Comparison of ENCODE assay signal across 18 cellular contexts in the genomic region with DNA sequence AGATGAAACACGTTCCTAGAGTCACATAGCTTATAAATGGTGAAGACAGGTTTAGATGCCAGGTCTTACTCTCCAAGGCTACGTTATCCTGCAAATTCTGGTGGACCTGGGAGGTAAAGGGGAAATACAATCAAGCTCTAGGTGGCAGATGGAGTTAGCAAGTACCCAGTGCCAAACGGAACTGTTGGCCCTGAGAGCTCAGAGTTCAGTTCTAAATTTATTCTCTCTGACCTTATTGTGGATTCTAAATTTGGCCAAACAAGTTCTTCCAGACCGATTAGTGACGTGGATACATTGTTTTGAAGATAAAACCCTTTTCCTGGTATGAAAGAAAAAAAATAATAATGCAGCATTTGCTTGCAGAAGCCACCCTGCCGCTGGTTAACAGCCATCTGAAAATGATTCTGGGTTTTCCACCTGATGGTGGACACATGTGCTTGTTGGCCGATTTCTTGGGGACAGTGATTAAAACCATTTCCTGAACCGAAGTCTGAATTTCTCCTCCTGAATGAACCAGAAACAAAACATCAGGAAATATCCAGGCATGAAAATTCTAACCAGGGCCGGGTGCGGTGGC. TPM values are rescaled to one million over a fixed set of nuclear protein-coding genes. Genes with fewer than 3 reads are reported as not detected.
DNase-seq lines count a peak whose midpoint lies in the region; ATAC-seq, FAIRE-seq and TF ChIP-seq lines count a peak whose summit lies in the region.
"Had no signal": no experiment of that assay in that cellular context is flagged by ENCODE, and none has a peak within 500 bp of the region (broad histone marks: within the 10 kb centered on the region; RNA-seq: fewer than 3 reads in every experiment).

No MANE protein-coding gene starts in this region.

- H3K9me3 ChIP-seq in pancreas (no peaks in the 10 kb centered on the region), SJCRH30 (replicated peaks) (no peaks in the 10 kb centered on the region)
- H3K9me3 ChIP-seq: upper lobe of left lung had no signal

- ATAC-seq in pancreas (peak; percentile 45 to 66 (median 56)), GM21360 (IDR thresholded peaks at IDR 0.05; ENCODE audit: unreplicated experiment) (no peak), HG03469 (IDR thresholded peaks at IDR 0.05; ENCODE audit: unreplicated experiment) (no peak)
- ATAC-seq: activated naive CD8-positive, alpha-beta T cell treated with anti-CD3 and anti-CD28 coated beads, Interleukin-2, amount 50 U/mL, for 24 hours; activated T-cell treated with anti-CD3 and anti-CD28 coated beads, Interleukin-2, amount 50 U/mL, for 4 hours; sciatic nerve had no signal

- no peak overlapping the region for H3K4me3 ChIP-seq in pancreas
- H3K4me3 ChIP-seq in SJCRH30, result no peak overlapping the region
- H3K4me3 ChIP-seq: lung, upper lobe of left lung had no signal

- H3K4me1 ChIP-seq in pancreas (peaks cover 39 to 52% (median 46%) of the 10 kb centered on the region in 3 donors), SJCRH30 (peaks cover 13% of the 10 kb centered on the region)

- no peak for TF ChIP-seq CTCF in C4-2B (conservative IDR thresholded peaks at IDR 0.05)
- TF ChIP-seq CTCF in pancreas (IDR thresholded peaks at IDR 0.05), result no peak

- WGBS in pancreas, 2 donors, result 7 to 10% methylated on average over 10 of the region's 10 CpGs

- no peak for FAIRE-seq in pancreas (lab: Jason Lieb, UNC)

- H3K36me3 ChIP-seq in pancreas, result no peaks in the 10 kb centered on the region
- no peaks in the 10 kb centered on the region for H3K36me3 ChIP-seq in SJCRH30
- H3K36me3 ChIP-seq: upper lobe of left lung had no signal

- H3K27ac ChIP-seq in C4-2B (peak overlapping the region; percentile 63), pancreas (peak overlapping the region; percentile 36 to 96 (median 78)), SJCRH30 (no peak overlapping the region)
- H3K27ac ChIP-seq: upper lobe of left lung had no signal

- DNase-seq in NCI-H226, result peak; percentile 1
- peak; percentile 26 for DNase-seq in fibroblast of gingiva (ENCODE audit: low read depth)
- peak in 3 of 6 donors; percentile 68 to 81 (median 70) for DNase-seq in pancreas
- no peak for DNase-seq in activated CD4-positive, alpha-beta T cell treated with anti-CD3 and anti-CD28 coated beads, Interleukin-2, amount 50 U/mL, for 1 hour
- no peak for DNase-seq in SJCRH30
- DNase-seq: activated naive CD8-positive, alpha-beta T cell treated with anti-CD3 and anti-CD28 coated beads, Interleukin-2, amount 50 U/mL, for 24 hours; activated T-cell treated with anti-CD3 and anti-CD28 coated beads, Interleukin-2, amount 50 U/mL, for 4 hours; DMS79 treated with DMSO at 0.1 percent for 48 hours; GOT3; NCI-H2107; NCI-H748 treated with DMSO at 0.1 percent for 48 hours; RPMI8226; upper lobe of left lung had no signal

- H3K27me3 ChIP-seq in pancreas (no peaks in the 10 kb centered on the region), SJCRH30 (no peaks in the 10 kb centered on the region)
- H3K27me3 ChIP-seq: upper lobe of left lung had no signal

- intact Hi-C loops in pancreas (cut with DNase I), result no loop called here

RNA-seq across cellular contexts. Expression of a gene that starts 32.5 kb away (rescaled TPM):
- total RNA-seq in pancreas, result 1 to 10 TPM in 4 of 6 donors, under 1 TPM in 2; 0.67 to 3.4 (median 1.5) TPM
- 10 to 100 TPM in 1 of 2 donors, 1 to 10 TPM in 1; 8.1 to 11.3 TPM for polyA plus RNA-seq in pancreas
- total RNA-seq in SJCRH30 (2014; rRNA removed; shearing (Covaris generic)), result 1.7 and 2.6 TPM in 2 replicates

Comparison
In these comparisons a context has a peak if more than half of its experiments do, and no peak if none do; other contexts are left out.
1. DNase-seq: peak in NCI-H226 (single experiment) and fibroblast of gingiva (single experiment); none in activated CD4-positive, alpha-beta T cell treated with anti-CD3 and anti-CD28 coated beads, Interleukin-2, amount 50 U/mL, for 1 hour (single experiment) and SJCRH30 (0 of 2).
2. ATAC-seq: peak in pancreas (4 of 4); none in GM21360 (single experiment) and HG03469 (single experiment).